In genomic region chr11:58745705-58746364, GRCh38 we compare ENCODE assay signal across 34 cellular contexts. TPM values are rescaled to one million over a fixed set of nuclear protein-coding genes. Genes with fewer than 3 reads are reported as not detected.
"Had no signal": no experiment of that assay in that cellular context is flagged by ENCODE, and none has a peak within 500 bp of the region (broad histone marks: within the 10 kb centered on the region; RNA-seq: fewer than 3 reads in every experiment).

No MANE protein-coding gene starts in this region.

- H3K4me2 ChIP-seq: hepatocyte had no signal

- H3K36me3 ChIP-seq: gastroesophageal sphincter, ovary, uterus, WERI-Rb-1 had no signal

- H3K9me3 ChIP-seq: uterus had no signal

- H3K79me2 ChIP-seq: hepatocyte had no signal

- FAIRE-seq: endothelial cell of umbilical vein, keratinocyte had no signal

- DNase-seq: activated CD4-positive, alpha-beta memory T cell treated with anti-CD3 and anti-CD28 coated beads for 36 hours; activated CD4-positive, alpha-beta T cell treated with anti-CD3 and anti-CD28 coated beads for 48 hours; activated CD8-positive, alpha-beta memory T cell treated with anti-CD3 and anti-CD28 coated beads, Interleukin-2, amount 50 U/mL, for 4 hours; activated gamma-delta T cell; activated naive CD4-positive, alpha-beta T cell treated with anti-CD3 and anti-CD28 coated beads, Interleukin-2, amount 50 U/mL, for 16 hours; activated T-cell treated with anti-CD3 and anti-CD28 coated beads, Interleukin-2, amount 50 U/mL, for 24 hours; amniotic stem cell; caudate nucleus; cortex of kidney; left colon; mammary epithelial cell; nephron progenitor cell; ovary; retina; stimulated activated CD4-positive, alpha-beta T cell treated with anti-CD3 and anti-CD28 coated beads, Interleukin-4, amount 100 ng/mL, for 24 hours; stimulated activated naive CD8-positive, alpha-beta T cell treated with anti-CD3 and anti-CD28 coated beads, Interleukin-15, amount 100 ng/mL, for 72 hours; substantia nigra; T-helper 9 cell; uterus; WERI-Rb-1 had no signal

- H2AFZ ChIP-seq: hepatocyte had no signal

- H3K27ac ChIP-seq: gastroesophageal sphincter, hepatocyte, ovary, skin epidermis, uterus, WERI-Rb-1 had no signal

- H3K27me3 ChIP-seq: hepatocyte, ovary, uterus had no signal

- H3K4me1 ChIP-seq: gastroesophageal sphincter, uterus had no signal

- H3K4me3 ChIP-seq: gastroesophageal sphincter, hepatocyte, ovary, skin epidermis, uterus had no signal

- ATAC-seq: activated CD4-positive, CD25-positive, alpha-beta regulatory T cell treated with anti-CD3 and anti-CD28 coated beads, Interleukin-2, amount 50 U/mL, for 24 hours; gastroesophageal sphincter; left colon; sciatic nerve; stimulated activated effector memory CD8-positive, alpha-beta T cell treated with anti-CD3 and anti-CD28 coated beads, Interleukin-12 subunit alpha, Interleukin-12 subunit beta, amount 100 ng/mL, for 72 hours; stimulated activated naive CD8-positive, alpha-beta T cell treated with anti-CD3 and anti-CD28 coated beads, Interleukin-15, amount 100 ng/mL, for 72 hours had no signal

RNA-seq across cellular contexts. Expression of gene GLYAT, which starts 14.1 kb away (rescaled TPM):
- total RNA-seq: activated CD4-positive, alpha-beta memory T cell treated with anti-CD3 and anti-CD28 coated beads for 36 hours; activated CD8-positive, alpha-beta memory T cell treated with anti-CD3 and anti-CD28 coated beads for 36 hours; chondrocyte; endothelial cell of umbilical vein; fibroblast of lung; fibroblast of villous mesenchyme; mammary epithelial cell; progenitor cell of endocrine pancreas; uterus had no signal
- polyA plus RNA-seq: endothelial cell of umbilical vein, esophagus, fibroblast of lung, mammary epithelial cell, ovary had no signal
